ENCODE assay signal across 14 cellular contexts in the genomic region with DNA sequence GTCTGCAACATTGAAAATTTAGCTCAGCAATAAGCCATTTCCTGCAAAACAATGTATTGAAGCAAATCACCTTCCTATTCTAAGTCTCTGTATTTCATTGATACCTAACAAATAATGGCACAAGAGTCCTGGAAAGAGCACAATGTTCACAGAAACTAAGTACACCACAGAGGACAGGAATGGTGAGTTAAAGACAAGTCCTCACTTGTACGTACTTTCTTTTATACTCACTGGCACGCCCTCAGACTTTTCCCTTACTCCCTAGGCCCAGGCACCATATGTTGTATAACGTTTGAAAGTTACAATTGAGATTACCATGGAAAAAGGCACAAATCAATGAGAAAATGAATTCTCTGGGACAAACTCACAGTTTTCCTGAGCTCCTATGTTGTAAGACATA.
DNase-seq lines count a peak whose midpoint lies in the region; ATAC-seq, FAIRE-seq and TF ChIP-seq lines count a peak whose summit lies in the region.
"Had no signal": no experiment of that assay in that cellular context is flagged by ENCODE, and none has a peak within 500 bp of the region (broad histone marks: within the 10 kb centered on the region; RNA-seq: fewer than 3 reads in every experiment).

No MANE protein-coding gene starts in this region.

- H3K27me3 ChIP-seq in bronchial epithelial cell (ENCODE audit: control insufficient read depth, insufficient read depth, low read length) (no peaks in the 10 kb centered on the region), foreskin keratinocyte (no peaks in the 10 kb centered on the region)

- no peaks in the 10 kb centered on the region for H3K36me3 ChIP-seq in bronchial epithelial cell (ENCODE audit: control insufficient read depth, insufficient read depth, low read length)

- ATAC-seq in foreskin keratinocyte: peak; percentile 100
- ATAC-seq in GM21447 (IDR thresholded peaks at IDR 0.05; ENCODE audit: unreplicated experiment): no peak

- FAIRE-seq in bronchial epithelial cell (lab: Jason Lieb, UNC) (no peak), GM19239 (lab: Jason Lieb, UNC) (no peak)
- FAIRE-seq: G401.6, GM12891 had no signal

- peak overlapping the region; percentile 25 for H3K27ac ChIP-seq in foreskin keratinocyte
- H3K27ac ChIP-seq: 22Rv1 had no signal

- DNase-seq in DMS 273 (lab: John Stamatoyannopoulos, UW; ENCODE audit: unreplicated experiment) (peak; percentile 41), DMS 273 treated with DMSO at 0.1 percent for 48 hours (lab: John Stamatoyannopoulos, UW) (no peak), NCI-H2171 treated with DMSO at 0.1 percent for 48 hours (lab: John Stamatoyannopoulos, UW) (peak; percentile 60), bronchial epithelial cell (ENCODE audit: low read depth) (peak; percentile 86), foreskin keratinocyte (peak; percentile 61 to 80), GM19239 (ENCODE audit: insufficient read length, low spot score) (no peak), NCI-H2107 (lab: John Stamatoyannopoulos, UW) (no peak)
- DNase-seq: CD4-positive, CD25-positive, alpha-beta regulatory T cell; DMS79; H9 had no signal

- H3K4me1 ChIP-seq in foreskin keratinocyte: peaks cover 7% of the 10 kb centered on the region

- TF ChIP-seq CTCF in bronchial epithelial cell (IDR thresholded peaks at IDR 0.05; ENCODE audit: insufficient read depth, low read length, severe bottlenecking) (no peak), foreskin keratinocyte (conservative IDR thresholded peaks at IDR 0.05) (no peak)

- H3K4me3 ChIP-seq in bronchial epithelial cell (ENCODE audit: low read depth, low read length): no peak overlapping the region

Comparison
In these comparisons a context has a peak if more than half of its experiments do, and no peak if none do; other contexts are left out.
1. DNase-seq: peak in DMS 273 (single experiment), NCI-H2171 treated with DMSO at 0.1 percent for 48 hours (single experiment), bronchial epithelial cell (single experiment) and foreskin keratinocyte (2 of 2); none in DMS 273 treated with DMSO at 0.1 percent for 48 hours (single experiment), GM19239 (single experiment) and NCI-H2107 (single experiment).